15 cellular contexts compared by ENCODE assay signal in the genomic region with DNA sequence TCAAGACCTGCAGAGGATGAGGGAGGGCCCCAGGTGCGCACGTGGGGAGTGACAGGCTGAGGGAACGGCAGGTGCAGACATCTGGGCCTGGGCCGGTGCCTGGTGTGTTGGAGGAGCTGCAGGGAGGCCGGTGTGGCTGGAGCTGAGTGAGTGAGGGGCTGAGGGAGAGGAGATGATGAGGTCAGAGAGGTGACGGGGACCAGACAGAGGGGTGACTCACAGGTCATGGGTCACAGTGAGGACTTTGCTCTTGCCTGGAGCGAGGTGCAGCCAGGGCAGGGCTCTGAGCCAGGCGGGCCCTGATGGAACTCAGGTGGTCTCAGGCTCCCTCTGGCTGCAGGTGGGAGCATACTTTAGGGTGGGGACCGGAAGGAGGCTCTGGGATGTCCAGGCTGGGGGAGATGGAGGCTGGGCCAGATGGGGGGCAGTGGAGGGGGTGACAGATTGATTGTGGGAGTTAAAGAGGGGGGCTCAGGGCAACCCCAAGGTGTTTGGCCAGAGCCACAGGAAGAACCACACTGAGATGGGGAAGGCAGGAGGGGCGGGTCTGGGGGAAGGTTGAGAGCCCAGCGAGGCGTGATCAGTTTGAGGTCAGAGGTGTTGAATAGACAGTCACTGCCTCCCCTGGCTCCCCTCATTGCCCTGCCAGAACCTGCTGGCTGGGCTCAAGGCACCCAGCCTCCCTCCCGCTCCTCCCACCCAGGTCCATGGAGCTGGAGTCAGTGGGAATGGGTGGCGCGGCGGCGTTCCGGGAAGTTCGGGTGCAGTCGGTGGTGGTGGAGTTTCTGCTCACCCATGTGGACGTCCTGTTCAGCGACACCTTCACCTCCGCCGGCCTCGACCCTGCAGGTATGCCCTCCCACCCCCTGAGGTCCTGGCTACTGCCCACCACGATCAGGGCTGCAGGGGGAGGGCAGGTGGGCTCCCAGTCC. TPM values are rescaled to one million over a fixed set of nuclear protein-coding genes. Genes with fewer than 3 reads are reported as not detected.
A peak's percentile ranks its signal among the peaks of the same experiment; 100 is the strongest.
DNase-seq lines count a peak whose midpoint lies in the region; ATAC-seq, FAIRE-seq and TF ChIP-seq lines count a peak whose summit lies in the region.
"Had no signal": no experiment of that assay in that cellular context is flagged by ENCODE, and none has a peak within 500 bp of the region (broad histone marks: within the 10 kb centered on the region; RNA-seq: fewer than 3 reads in every experiment).

No MANE protein-coding gene starts in this region.

- no peaks in the 10 kb centered on the region for H4K20me1 ChIP-seq in GM12878 (ENCODE audit: control insufficient read depth, insufficient read depth)

- H3K27me3 ChIP-seq in GM12878 (replicated peaks in 1 of 2; ENCODE audit: control insufficient read depth in 2 of 2, insufficient read depth in 2 of 2, low read length in 1 of 2): no peaks in the 10 kb centered on the region
- H3K27me3 ChIP-seq: esophagus muscularis mucosa, transverse colon had no signal

- no peak overlapping the region for H3K4me2 ChIP-seq in GM12878 (ENCODE audit: control insufficient read depth, insufficient read depth)

- no peaks in the 10 kb centered on the region for H3K79me2 ChIP-seq in GM12878 (ENCODE audit: control insufficient read depth, insufficient read depth, low read length)

- TF ChIP-seq CTCF in GM12878 (IDR thresholded peaks at IDR 0.05 in 2 of 3, conservative IDR thresholded peaks at IDR 0.05 in 1 of 3; ENCODE audit: control insufficient read depth in 2 of 3, extremely low read depth in 1 of 3, insufficient read depth in 1 of 3, low read depth in 3 of 3, low read length in 3 of 3): peak in 2 of 3 experiments; percentile 5 to 26; a peak in 2 of 6 replicates
- TF ChIP-seq CTCF in mucosa of descending colon (IDR thresholded peaks at IDR 0.05): no peak

- H2AFZ ChIP-seq in GM12878 (ENCODE audit: control insufficient read depth, low read depth, low read length): no peak overlapping the region

- H3K9me3 ChIP-seq in GM12878 (replicated peaks; ENCODE audit: control insufficient read depth, insufficient read depth, low read length): no peaks in the 10 kb centered on the region
- H3K9me3 ChIP-seq in mucosa of descending colon: no peaks in the 10 kb centered on the region
- H3K9me3 ChIP-seq: esophagus muscularis mucosa, transverse colon had no signal

- TF ChIP-seq EP300 in GM12878 (IDR thresholded peaks at IDR 0.05; ENCODE audit: borderline replicate concordance in 1 of 2, control insufficient read depth in 1 of 2, low read depth in 2 of 2, low read length in 2 of 2): no peak

- POLR2A ChIA-PET in GM12878 (lab: Charles Lee): no interaction called here

- in situ Hi-C loops in GM12878 (cut with MboI): no loop called here

- CTCF ChIA-PET in GM12878 (lab: Yijun Ruan, JAX): no interaction called here

- ATAC-seq in GM12878: peak; percentile 55
- peak; percentile 11 for ATAC-seq in mucosa of descending colon
- ATAC-seq: activated CD4-positive, CD25-positive, alpha-beta regulatory T cell treated with anti-CD3 and anti-CD28 coated beads, Interleukin-2, amount 50 U/mL, for 24 hours; activated T-cell treated with anti-CD3 and anti-CD28 coated beads, Interleukin-2, amount 50 U/mL, for 4 hours had no signal

- H3K9ac ChIP-seq in GM12878 (ENCODE audit: control insufficient read depth, insufficient read depth, low read length): no peak overlapping the region

- FAIRE-seq in GM12878 (lab: Jason Lieb, UNC): no peak
- FAIRE-seq: colon had no signal

- no peaks in the 10 kb centered on the region for H3K4me1 ChIP-seq in GM12878 (ENCODE audit: control insufficient read depth, insufficient read depth, low read length)
- no peaks in the 10 kb centered on the region for H3K4me1 ChIP-seq in mucosa of descending colon (ENCODE audit: low read depth)
- H3K4me1 ChIP-seq: esophagus muscularis mucosa, transverse colon had no signal

- H3K4me3 ChIP-seq in GM12878 (no peak overlapping the region), mucosa of descending colon (no peak overlapping the region)
- H3K4me3 ChIP-seq: esophagus muscularis mucosa, transverse colon had no signal

- TF ChIP-seq RAD21 in GM12878 (IDR thresholded peaks at IDR 0.05; ENCODE audit: insufficient read depth, low read depth, low read length): no peak

- no peaks in the 10 kb centered on the region; a peak in 1 of 4 replicates for H3K36me3 ChIP-seq in GM12878 (ENCODE audit: control insufficient read depth in 2 of 2, insufficient read depth in 2 of 2, low read length in 1 of 2)
- H3K36me3 ChIP-seq in mucosa of descending colon (ENCODE audit: low read depth): no peaks in the 10 kb centered on the region
- H3K36me3 ChIP-seq: transverse colon had no signal

- no TSS peak for BruUV-seq in GM12878 (replicated peaks; lab: Mats Ljungman, UMichigan)

- WGBS in GM12878 (ENCODE audit: insufficient coverage, insufficient replicate concordance, low lambda C conversion rate, missing lambda C conversion rate): 80% methylated on average over 16 of the region's 26 CpGs

- TF ChIP-seq POLR2A in GM12878 (IDR thresholded peaks at IDR 0.05; ENCODE audit: low read depth, low read length): no peak

- no peak overlapping the region for H3K27ac ChIP-seq in GM12878 (ENCODE audit: control insufficient read depth, insufficient read depth)
- H3K27ac ChIP-seq: esophagus muscularis mucosa, transverse colon had no signal

- RAD21 ChIA-PET in GM12878 (lab: Charles Lee; ENCODE audit: unreplicated experiment): interaction anchor here (0.6 kb wide), 1 partner anchor 99 kb away, joined by 3 read pairs; no protein-coding TSS in a partner anchor

- DNase-seq in GM12878 (ENCODE audit: low read depth, low spot score): no peak
- no peak for DNase-seq in mucosa of descending colon
- DNase-seq in mucosa of gallbladder (ENCODE audit: low spot score): no peak
- DNase-seq: activated T-cell treated with anti-CD3 and anti-CD28 coated beads, Interleukin-2, amount 50 U/mL, for 4 hours; CD4-positive, alpha-beta T cell; NCI-H1048; NCI-H345; OCI-M1; stimulated activated CD4-positive, alpha-beta T cell treated with anti-CD3 and anti-CD28 coated beads, Interleukin-12 subunit alpha, Interleukin-12 subunit beta, amount 100 ng/mL, for 4 hours; transverse colon had no signal

- SMC1A ChIA-PET in GM12878 (lab: Charles Lee; ENCODE audit: uncharacterized antibody, unreplicated experiment): no interaction called here

- intact Hi-C loops in GM12878 (cut with micrococcal nuclease; ENCODE audit: unreplicated experiment): no loop called here
- intact Hi-C loops in mucosa of descending colon (cut with DNase I, micrococcal nuclease): no loop called here

RNA-seq across cellular contexts. Expression of a gene that starts 8.4 kb away (rescaled TPM):
- total RNA-seq in GM12878 (2013; cell fraction: nucleolus; rRNA removed): 37.1 and 46.1 TPM in 2 replicates
- total RNA-seq in GM12878 (2014; rRNA removed) (2.1 and 2.9 TPM in 2 replicates), GM12878 (2014; rRNA removed; fragmentation: Illumina TruSeq; extraction: Trizol) (0.55 and 0.76 TPM in 2 replicates), GM12878 (2021) (19.3 and 22.3 TPM in 2 replicates), mucosa of descending colon (10 to 100 TPM; 14.4 to 16.0 (median 14.6) TPM), mucosa of gallbladder (20.1 TPM)
- polyA plus RNA-seq in GM12878 (2011; ENCODE audit: low read depth): 35.3 TPM
- polyA plus RNA-seq in GM12878 (2011; rRNA removed) (1.2 and 1.8 TPM in 2 replicates), GM12878 (2014; fragmentation: Illumina TruSeq; extraction: Trizol) (1.3 and 3.2 TPM in 2 replicates), GM12878 (2014; fragmentation: Nextera tagmentation; extraction: Ambion mirVana) (under 1 TPM in 1 of 2 experiments, not detected in 1; 0.05 TPM), GM12878 (2014; rRNA removed) (20.0 and 22.9 TPM in 2 replicates), GM12878 (2016; fragmentation: Nextera tagmentation; extraction: Ambion mirVana) (1 to 10 TPM; 2.3 to 2.6 TPM)
- polyA plus RNA-seq in GM12878 (2011; cell fraction: cytosol; rRNA removed): 2.7 and 3.1 TPM in 2 replicates
- polyA plus RNA-seq in GM12878 (2011; cell fraction: nucleus; rRNA removed): 137 and 211 TPM in 2 replicates
- polyA plus RNA-seq in GM12878 (2012): 22.5 and 43.9 TPM in 2 replicates
- polyA minus RNA-seq in GM12878 (2011; rRNA and poly(A)+ RNA removed): 2.7 and 11.0 TPM in 2 replicates
- 1.2 and 3.4 TPM in 2 replicates for polyA minus RNA-seq in GM12878 (2011; cell fraction: cytosol; rRNA and poly(A)+ RNA removed)
- 17.7 and 29.2 TPM in 2 replicates for polyA minus RNA-seq in GM12878 (2011; cell fraction: nucleus; rRNA and poly(A)+ RNA removed)

RNA-seq across cellular contexts. Expression of a gene that starts 25.8 kb away (rescaled TPM):
- 34.1 and 36.3 TPM in 2 replicates for total RNA-seq in GM12878 (2013; cell fraction: nucleolus; rRNA removed)
- total RNA-seq in GM12878 (2014; rRNA removed) (3.7 and 5.9 TPM in 2 replicates), GM12878 (2014; rRNA removed; fragmentation: Illumina TruSeq; extraction: Trizol) (4.8 and 5.2 TPM in 2 replicates), GM12878 (2021) (24.0 and 25.1 TPM in 2 replicates), mucosa of descending colon (10 to 100 TPM; 21.7 to 26.5 (median 26.0) TPM), mucosa of gallbladder (31.2 TPM)
- 9.9 TPM for polyA plus RNA-seq in GM12878 (2011; ENCODE audit: low read depth)
- polyA plus RNA-seq in GM12878 (2011; rRNA removed) (4.1 and 5.3 TPM in 2 replicates), GM12878 (2014; fragmentation: Illumina TruSeq; extraction: Trizol) (12.3 and 17.2 TPM in 2 replicates), GM12878 (2014; fragmentation: Nextera tagmentation; extraction: Ambion mirVana) (under 1 TPM; 0.85 to 0.86 TPM), GM12878 (2014; rRNA removed) (14.0 and 15.6 TPM in 2 replicates), GM12878 (2016; fragmentation: Nextera tagmentation; extraction: Ambion mirVana) (10 to 100 TPM; 14.2 to 14.6 TPM)
- polyA plus RNA-seq in GM12878 (2011; cell fraction: cytosol; rRNA removed): 7.9 and 10.1 TPM in 2 replicates
- polyA plus RNA-seq in GM12878 (2011; cell fraction: nucleus; rRNA removed): 28.4 and 37.4 TPM in 2 replicates
- 12.3 and 13.0 TPM in 2 replicates for polyA plus RNA-seq in GM12878 (2012)
- polyA minus RNA-seq in GM12878 (2011; rRNA and poly(A)+ RNA removed): 8.9 and 19.5 TPM in 2 replicates
- 10.7 and 13.3 TPM in 2 replicates for polyA minus RNA-seq in GM12878 (2011; cell fraction: cytosol; rRNA and poly(A)+ RNA removed)
- polyA minus RNA-seq in GM12878 (2011; cell fraction: nucleus; rRNA and poly(A)+ RNA removed): 9.4 and 15.2 TPM in 2 replicates

RNA-seq across cellular contexts. Expression of a gene that starts 26.9 kb away (rescaled TPM):
- 0.52 TPM in 1 of 2 replicates, not detected in the other for total RNA-seq in GM12878 (2013; cell fraction: nucleolus; rRNA removed)
- total RNA-seq in GM12878 (2014; rRNA removed): not detected in 2 replicates
- total RNA-seq in GM12878 (2014; rRNA removed; fragmentation: Illumina TruSeq; extraction: Trizol): not detected in 2 replicates
- 0.51 and 1.6 TPM in 2 replicates for total RNA-seq in GM12878 (2021)
- not detected for polyA plus RNA-seq in GM12878 (2011; ENCODE audit: low read depth)
- 0.12 and 0.20 TPM in 2 replicates for polyA plus RNA-seq in GM12878 (2011; rRNA removed)
- polyA plus RNA-seq in GM12878 (2011; cell fraction: cytosol; rRNA removed): 0.15 and 0.28 TPM in 2 replicates
- 0.60 and 1.5 TPM in 2 replicates for polyA plus RNA-seq in GM12878 (2011; cell fraction: nucleus; rRNA removed)
- 0.10 and 0.20 TPM in 2 replicates for polyA plus RNA-seq in GM12878 (2012)
- polyA plus RNA-seq in GM12878 (2014; fragmentation: Illumina TruSeq; extraction: Trizol): 0.13 and 0.16 TPM in 2 replicates
- not detected for polyA plus RNA-seq in GM12878 (2014; fragmentation: Nextera tagmentation; extraction: Ambion mirVana)
- 0.09 TPM in 1 of 2 replicates, not detected in the other for polyA plus RNA-seq in GM12878 (2014; rRNA removed)
- polyA plus RNA-seq in GM12878 (2016; fragmentation: Nextera tagmentation; extraction: Ambion mirVana): under 1 TPM; 0.52 TPM
- not detected in 2 replicates for polyA minus RNA-seq in GM12878 (2011; rRNA and poly(A)+ RNA removed)
- 0.80 TPM in 1 of 2 replicates, not detected in the other for polyA minus RNA-seq in GM12878 (2011; cell fraction: cytosol; rRNA and poly(A)+ RNA removed)
- polyA minus RNA-seq in GM12878 (2011; cell fraction: nucleus; rRNA and poly(A)+ RNA removed): 0.36 and 0.77 TPM in 2 replicates
- 100 to 1,000 TPM in 1 of 3 donors, 10 to 100 TPM in 1, 1 to 10 TPM in 1; 3.9 to 122 (median 22.9) TPM for total RNA-seq in mucosa of descending colon
- total RNA-seq in mucosa of gallbladder: 654 TPM
- total RNA-seq: CD4-positive, alpha-beta T cell; HT1080 had no signal

RNA-seq across cellular contexts. Expression of a gene that starts 28.9 kb away (rescaled TPM):
- not detected in 2 replicates for total RNA-seq in GM12878 (2013; cell fraction: nucleolus; rRNA removed)
- total RNA-seq in GM12878 (2014; rRNA removed) (not detected in 2 replicates), GM12878 (2014; rRNA removed; fragmentation: Illumina TruSeq; extraction: Trizol) (not detected in 2 replicates), GM12878 (2021) (not detected in 2 replicates), mucosa of descending colon (not detected), mucosa of gallbladder (0.46 TPM)
- not detected for polyA plus RNA-seq in GM12878 (2011; ENCODE audit: low read depth)
- polyA plus RNA-seq in GM12878 (2011; rRNA removed) (0.07 TPM in 1 of 2 replicates, not detected in the other), GM12878 (2014; fragmentation: Illumina TruSeq; extraction: Trizol) (not detected in 2 replicates), GM12878 (2014; fragmentation: Nextera tagmentation; extraction: Ambion mirVana) (not detected), GM12878 (2014; rRNA removed) (not detected in 2 replicates), GM12878 (2016; fragmentation: Nextera tagmentation; extraction: Ambion mirVana) (not detected)
- polyA plus RNA-seq in GM12878 (2011; cell fraction: cytosol; rRNA removed): 0.16 and 0.18 TPM in 2 replicates
- polyA plus RNA-seq in GM12878 (2011; cell fraction: nucleus; rRNA removed): 0.55 and 1.3 TPM in 2 replicates
- not detected in 2 replicates for polyA plus RNA-seq in GM12878 (2012)
- polyA minus RNA-seq in GM12878 (2011; rRNA and poly(A)+ RNA removed): not detected in 2 replicates
- polyA minus RNA-seq in GM12878 (2011; cell fraction: cytosol; rRNA and poly(A)+ RNA removed): not detected in 2 replicates
- not detected in 2 replicates for polyA minus RNA-seq in GM12878 (2011; cell fraction: nucleus; rRNA and poly(A)+ RNA removed)
- total RNA-seq: activated T-cell treated with anti-CD3 and anti-CD28 coated beads, Interleukin-2, amount 50 U/mL, for 4 hours; CD4-positive, alpha-beta T cell; esophagus muscularis mucosa; HT1080; mesenteric fat pad; transverse colon had no signal

RNA-seq across cellular contexts. Expression of a gene that starts 35.4 kb away (rescaled TPM):
- total RNA-seq in GM12878 (2013; cell fraction: nucleolus; rRNA removed): 7.8 and 11.3 TPM in 2 replicates
- total RNA-seq in GM12878 (2014; rRNA removed) (6.0 and 6.9 TPM in 2 replicates), GM12878 (2014; rRNA removed; fragmentation: Illumina TruSeq; extraction: Trizol) (7.4 and 10.9 TPM in 2 replicates), GM12878 (2021) (6.8 and 7.4 TPM in 2 replicates), mucosa of descending colon (10 to 100 TPM in 1 of 3 donors, 1 to 10 TPM in 2; 7.6 to 14.3 (median 8.6) TPM), mucosa of gallbladder (10.1 TPM)
- polyA plus RNA-seq in GM12878 (2011; ENCODE audit: low read depth): 4.2 TPM
- polyA plus RNA-seq in GM12878 (2011; rRNA removed) (4.0 and 5.1 TPM in 2 replicates), GM12878 (2014; fragmentation: Illumina TruSeq; extraction: Trizol) (2.8 and 8.2 TPM in 2 replicates), GM12878 (2014; fragmentation: Nextera tagmentation; extraction: Ambion mirVana) (1 to 10 TPM in 1 of 2 experiments, under 1 TPM in 1; 0.69 to 3.3 TPM), GM12878 (2014; rRNA removed) (7.7 and 11.2 TPM in 2 replicates), GM12878 (2016; fragmentation: Nextera tagmentation; extraction: Ambion mirVana) (10 to 100 TPM; 10.1 to 11.9 TPM)
- polyA plus RNA-seq in GM12878 (2011; cell fraction: cytosol; rRNA removed): 8.5 and 11.6 TPM in 2 replicates
- polyA plus RNA-seq in GM12878 (2011; cell fraction: nucleus; rRNA removed): 25.4 and 28.5 TPM in 2 replicates
- 11.8 and 13.9 TPM in 2 replicates for polyA plus RNA-seq in GM12878 (2012)
- polyA minus RNA-seq in GM12878 (2011; rRNA and poly(A)+ RNA removed): 6.6 and 7.2 TPM in 2 replicates
- 10.7 and 14.1 TPM in 2 replicates for polyA minus RNA-seq in GM12878 (2011; cell fraction: cytosol; rRNA and poly(A)+ RNA removed)
- polyA minus RNA-seq in GM12878 (2011; cell fraction: nucleus; rRNA and poly(A)+ RNA removed): 7.6 and 9.2 TPM in 2 replicates
